Comparison of ENCODE assay signal across 16 cellular contexts in the genomic region with DNA sequence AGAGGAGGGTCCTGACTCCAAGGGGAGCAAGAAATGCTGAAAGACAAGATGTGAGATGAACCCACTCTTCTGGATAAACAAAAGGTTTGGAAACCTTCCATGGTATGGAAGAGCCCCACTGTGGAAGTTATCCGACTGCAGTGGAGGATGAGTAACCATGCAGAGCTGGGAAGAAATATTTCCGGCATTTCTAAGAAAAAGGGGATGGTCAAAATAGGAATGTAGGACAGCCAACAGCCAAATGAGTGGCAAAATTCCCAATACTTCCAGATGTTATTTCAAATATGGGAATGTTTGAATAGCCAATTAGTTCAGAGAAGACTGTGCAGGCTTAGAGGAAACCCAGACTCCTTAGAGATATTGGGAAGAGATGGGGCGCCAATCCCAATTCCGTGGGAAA.
"Had no signal": no experiment of that assay in that cellular context is flagged by ENCODE, and none has a peak within 500 bp of the region (broad histone marks: within the 10 kb centered on the region; RNA-seq: fewer than 3 reads in every experiment).

No MANE protein-coding gene starts in this region.

- H3K36me3 ChIP-seq: gastroesophageal sphincter had no signal

- H3K27ac ChIP-seq: gastroesophageal sphincter, hepatocyte, VCaP had no signal

- ATAC-seq: activated CD4-positive, alpha-beta T cell treated with anti-CD3 and anti-CD28 coated beads for 36 hours; activated CD8-positive, alpha-beta T cell treated with anti-CD3 and anti-CD28 coated beads for 36 hours; activated T-cell treated with anti-CD3 and anti-CD28 coated beads, Interleukin-2, amount 50 U/mL, for 4 hours; gastroesophageal sphincter; natural killer cell; stimulated activated memory B cell treated with anti-CD40 and anti-IgM and Interleukin-4, amounts not matched to agents 10 μg/mL and 1 μg/mL and 100 μg/mL, for 72 hours; T-cell had no signal

- H3K4me2 ChIP-seq: hepatocyte had no signal

- H3K27me3 ChIP-seq: gastroesophageal sphincter, hepatocyte had no signal

- H2AFZ ChIP-seq: hepatocyte had no signal

- H3K27me3 Mint-ChIP-seq: activated CD4-positive, alpha-beta T cell treated with anti-CD3 and anti-CD28 coated beads for 36 hours; activated CD8-positive, alpha-beta T cell treated with anti-CD3 and anti-CD28 coated beads for 36 hours; activated naive CD4-positive, alpha-beta T cell treated with anti-CD3 and anti-CD28 coated beads, Interleukin-2, amount 50 U/mL, for 24 hours; stimulated activated memory B cell treated with anti-CD40 and anti-IgM and Interleukin-4, amounts not matched to agents 10 μg/mL and 1 μg/mL and 100 μg/mL, for 72 hours; T-cell had no signal

- H3K4me1 ChIP-seq: gastroesophageal sphincter had no signal

- H3K36me3 Mint-ChIP-seq: activated naive CD4-positive, alpha-beta T cell treated with anti-CD3 and anti-CD28 coated beads, Interleukin-2, amount 50 U/mL, for 24 hours; natural killer cell; stimulated activated memory B cell treated with anti-CD40 and anti-IgM and Interleukin-4, amounts not matched to agents 10 μg/mL and 1 μg/mL and 100 μg/mL, for 72 hours; T-cell had no signal

- H3K79me2 ChIP-seq: hepatocyte had no signal

- H3K27ac Mint-ChIP-seq: activated CD4-positive, alpha-beta T cell treated with anti-CD3 and anti-CD28 coated beads for 36 hours; activated CD8-positive, alpha-beta T cell treated with anti-CD3 and anti-CD28 coated beads for 36 hours; activated naive CD4-positive, alpha-beta T cell treated with anti-CD3 and anti-CD28 coated beads, Interleukin-2, amount 50 U/mL, for 24 hours; natural killer cell; stimulated activated memory B cell treated with anti-CD40 and anti-IgM and Interleukin-4, amounts not matched to agents 10 μg/mL and 1 μg/mL and 100 μg/mL, for 72 hours; T-cell had no signal

- H3K4me3 ChIP-seq: gastroesophageal sphincter, hepatocyte, lung had no signal

- H3K4me1 Mint-ChIP-seq: activated CD4-positive, alpha-beta T cell treated with anti-CD3 and anti-CD28 coated beads for 36 hours; activated naive CD4-positive, alpha-beta T cell treated with anti-CD3 and anti-CD28 coated beads, Interleukin-2, amount 50 U/mL, for 24 hours; natural killer cell; T-cell had no signal

- H3K4me3 Mint-ChIP-seq: activated CD4-positive, alpha-beta T cell treated with anti-CD3 and anti-CD28 coated beads for 36 hours; activated CD8-positive, alpha-beta T cell treated with anti-CD3 and anti-CD28 coated beads for 36 hours; activated naive CD4-positive, alpha-beta T cell treated with anti-CD3 and anti-CD28 coated beads, Interleukin-2, amount 50 U/mL, for 24 hours; activated T-cell treated with anti-CD3 and anti-CD28 coated beads, Interleukin-2, amount 50 U/mL, for 4 hours; natural killer cell; stimulated activated memory B cell treated with anti-CD40 and anti-IgM and Interleukin-4, amounts not matched to agents 10 μg/mL and 1 μg/mL and 100 μg/mL, for 72 hours; T-cell had no signal

- DNase-seq: activated CD4-positive, alpha-beta T cell treated with anti-CD3 and anti-CD28 coated beads for 36 hours; activated CD8-positive, alpha-beta T cell treated with anti-CD3 and anti-CD28 coated beads for 36 hours; activated effector memory CD4-positive, alpha-beta T cell treated with anti-CD3 and anti-CD28 coated beads, Interleukin-2, amount 50 U/mL, for 16 hours; activated T-cell treated with anti-CD3 and anti-CD28 coated beads, Interleukin-2, amount 50 U/mL, for 4 hours; effector CD8-positive, alpha-beta T cell; islet precursor cell; natural killer cell; stimulated activated CD4-positive, alpha-beta T cell treated with anti-CD3 and anti-CD28 coated beads, Interleukin-2, amount 100 ng/mL, for 48 hours; T-cell; T1000 had no signal
